ENCODE assay signal across 22 cellular contexts in genomic region chr10:27730041-27730440, GRCh38. TPM values are rescaled to one million over a fixed set of nuclear protein-coding genes. Genes with fewer than 3 reads are reported as not detected.
"Had no signal": no experiment of that assay in that cellular context is flagged by ENCODE, and none has a peak within 500 bp of the region (broad histone marks: within the 10 kb centered on the region; RNA-seq: fewer than 3 reads in every experiment).

No MANE protein-coding gene starts in this region.

- H3K27ac ChIP-seq: RWPE1 had no signal

- H3K27me3 ChIP-seq: MG63 had no signal

- H3K9me3 ChIP-seq: MG63 had no signal

- DNase-seq: Karpas-422; KG1; MG63; NCI-H1092; NCI-H1436; NCI-H187; NCI-H2029; NCI-H2081 treated with DMSO at 0.1 percent for 48 hours; NCI-H2227 treated with DMSO at 0.1 percent for 48 hours; NCI-H524; NCI-H526 treated with DMSO at 0.1 percent for 48 hours; NCI-H748 treated with DMSO at 0.1 percent for 48 hours; NK-92 treated with Interleukin-12 subunit alpha and Interleukin-12 subunit beta, amount 100 ng/mL, for 24 hours; PC-3; SHP77; T-helper 1 cell had no signal

- ATAC-seq: Panc1, PC-3, SK-N-SH treated with all-trans-retinoic acid at 6 μM for 48 hours had no signal

- H3K4me3 ChIP-seq: MG63 had no signal

RNA-seq across cellular contexts. Expression of gene MKX, which starts 15.6 kb away (rescaled TPM):
- total RNA-seq: HT-29, OCI-LY7, SK-MEL-5 had no signal
